In genomic region chr17:57255182-57255775, GRCh38 we compare ENCODE assay signal across 8 cellular contexts.
A peak's percentile ranks its signal among the peaks of the same experiment; 100 is the strongest.
DNase-seq lines count a peak whose midpoint lies in the region; ATAC-seq and TF ChIP-seq lines count a peak whose summit lies in the region.

No MANE protein-coding gene starts in this region.

- peak overlapping the region; percentile 54 for H3K27ac ChIP-seq in RWPE2 (ENCODE audit: poor library complexity, severe bottlenecking)
- peak overlapping the region; percentile 90 for H3K27ac ChIP-seq in rectal smooth muscle tissue (ENCODE audit: low read depth, low read length)

- H3K4me3 ChIP-seq in GM12864 (ENCODE audit: low read depth, low read length) (peak overlapping the region; percentile 77), RWPE2 (ENCODE audit: severe bottlenecking) (peak overlapping the region; percentile 80), rectal smooth muscle tissue (ENCODE audit: low read length) (peak overlapping the region; percentile 83)

- H3K36me3 ChIP-seq in RWPE2 (ENCODE audit: low read depth), result peaks cover 13% of the 10 kb centered on the region
- no peaks in the 10 kb centered on the region for H3K36me3 ChIP-seq in rectal smooth muscle tissue (ENCODE audit: control insufficient read depth, insufficient read depth, low read length)

- no peaks in the 10 kb centered on the region for H3K27me3 ChIP-seq in RWPE2 (ENCODE audit: insufficient read depth, poor library complexity, severe bottlenecking)
- H3K27me3 ChIP-seq in rectal smooth muscle tissue (ENCODE audit: control insufficient read depth, insufficient read depth, low read length), result no peaks in the 10 kb centered on the region

- peaks cover 4% of the 10 kb centered on the region for H3K9me3 ChIP-seq in RWPE2 (ENCODE audit: severe bottlenecking)

- no peak for TF ChIP-seq CTCF in GM12864 (IDR thresholded peaks at IDR 0.05; ENCODE audit: low read depth, low read length, missing control alignments)
- no peak for TF ChIP-seq CTCF in RWPE2 (IDR thresholded peaks at IDR 0.05; ENCODE audit: poor library complexity, severe bottlenecking)

- ATAC-seq in RWPE2 (ENCODE audit: low read depth) (no peak), GM18873 (IDR thresholded peaks at IDR 0.05; ENCODE audit: low FRiP score, unreplicated experiment) (no peak)

- H3K4me1 ChIP-seq in RWPE2 (ENCODE audit: insufficient read depth, poor library complexity, severe bottlenecking), result peaks cover 15% of the 10 kb centered on the region
- peaks cover 4% of the 10 kb centered on the region for H3K4me1 ChIP-seq in rectal smooth muscle tissue (ENCODE audit: control insufficient read depth, insufficient read depth, low read length)

- DNase-seq in GM12864 (ENCODE audit: low read depth), result no peak
- DNase-seq in RWPE2 (ENCODE audit: low spot score), result no peak
- DNase-seq in fibroblast of peridontal ligament (ENCODE audit: extremely low read depth), result peak; percentile 10
- DNase-seq in cerebellar cortex (ENCODE audit: low spot score), result no peak
- no peak for DNase-seq in GOT3 (lab: John Stamatoyannopoulos, UW)
- DNase-seq in COR-L47 (lab: John Stamatoyannopoulos, UW), result no peak

- peak overlapping the region; percentile 75 for H3K9ac ChIP-seq in rectal smooth muscle tissue (ENCODE audit: low read length)
